In genomic region chr16:5097470-5098220, GRCh38 we compare ENCODE assay signal across 1 cellular context.
TF ChIP-seq lines count a peak whose summit lies in the region.

A gene with protein sequence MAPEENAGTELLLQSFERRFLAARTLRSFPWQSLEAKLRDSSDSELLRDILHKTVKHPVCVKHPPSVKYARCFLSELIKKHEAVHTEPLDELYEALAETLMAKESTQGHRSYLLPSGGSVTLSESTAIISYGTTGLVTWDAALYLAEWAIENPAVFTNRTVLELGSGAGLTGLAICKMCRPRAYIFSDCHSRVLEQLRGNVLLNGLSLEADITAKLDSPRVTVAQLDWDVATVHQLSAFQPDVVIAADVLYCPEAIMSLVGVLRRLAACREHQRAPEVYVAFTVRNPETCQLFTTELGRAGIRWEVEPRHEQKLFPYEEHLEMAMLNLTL (minus strand): TSS chr16:5097795. CDS start chr16:5097739, 56 bp downstream.

TF ChIP-seq in HepG2, 621 proteins besides CTCF, POLR2A, EP300 and RAD21 (continued from another document and continues in another):
- TF ChIP-seq, protein P1, sequence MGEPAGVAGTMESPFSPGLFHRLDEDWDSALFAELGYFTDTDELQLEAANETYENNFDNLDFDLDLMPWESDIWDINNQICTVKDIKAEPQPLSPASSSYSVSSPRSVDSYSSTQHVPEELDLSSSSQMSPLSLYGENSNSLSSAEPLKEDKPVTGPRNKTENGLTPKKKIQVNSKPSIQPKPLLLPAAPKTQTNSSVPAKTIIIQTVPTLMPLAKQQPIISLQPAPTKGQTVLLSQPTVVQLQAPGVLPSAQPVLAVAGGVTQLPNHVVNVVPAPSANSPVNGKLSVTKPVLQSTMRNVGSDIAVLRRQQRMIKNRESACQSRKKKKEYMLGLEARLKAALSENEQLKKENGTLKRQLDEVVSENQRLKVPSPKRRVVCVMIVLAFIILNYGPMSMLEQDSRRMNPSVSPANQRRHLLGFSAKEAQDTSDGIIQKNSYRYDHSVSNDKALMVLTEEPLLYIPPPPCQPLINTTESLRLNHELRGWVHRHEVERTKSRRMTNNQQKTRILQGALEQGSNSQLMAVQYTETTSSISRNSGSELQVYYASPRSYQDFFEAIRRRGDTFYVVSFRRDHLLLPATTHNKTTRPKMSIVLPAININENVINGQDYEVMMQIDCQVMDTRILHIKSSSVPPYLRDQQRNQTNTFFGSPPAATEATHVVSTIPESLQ (CRISPR knock-in tag; conservative IDR thresholded peaks at IDR 0.05): 0 out of 2 replicates have a peak, but pooled peaks have one; percentile 59
- TF ChIP-seq, protein P2, sequence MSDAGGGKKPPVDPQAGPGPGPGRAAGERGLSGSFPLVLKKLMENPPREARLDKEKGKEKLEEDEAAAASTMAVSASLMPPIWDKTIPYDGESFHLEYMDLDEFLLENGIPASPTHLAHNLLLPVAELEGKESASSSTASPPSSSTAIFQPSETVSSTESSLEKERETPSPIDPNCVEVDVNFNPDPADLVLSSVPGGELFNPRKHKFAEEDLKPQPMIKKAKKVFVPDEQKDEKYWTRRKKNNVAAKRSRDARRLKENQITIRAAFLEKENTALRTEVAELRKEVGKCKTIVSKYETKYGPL (CRISPR knock-in tag; IDR thresholded peaks at IDR 0.05): peak; percentile 84
- TF ChIP-seq ZNF891 (CRISPR knock-in tag; IDR thresholded peaks at IDR 0.05): peak; percentile 38
- TF ChIP-seq GATAD1 (CRISPR knock-in tag; IDR thresholded peaks at IDR 0.05): peak; percentile 80
- peak; percentile 91 for TF ChIP-seq HOXA9 (CRISPR knock-in tag; IDR thresholded peaks at IDR 0.05; ENCODE audit: borderline replicate concordance)
- TF ChIP-seq NR0B2 (CRISPR knock-in tag; IDR thresholded peaks at IDR 0.05): peak; percentile 98
- TF ChIP-seq PPARG (CRISPR knock-in tag; conservative IDR thresholded peaks at IDR 0.05): 0 out of 2 replicates have a peak, but pooled peaks have one; percentile 21
- peak; percentile 86; the same call in 1 of the 2 replicates for TF ChIP-seq ZNF501 (CRISPR knock-in tag; IDR thresholded peaks at IDR 0.05)
- 0 out of 2 replicates have a peak, but pooled peaks have one; percentile 78 for TF ChIP-seq ZNF34 (CRISPR knock-in tag; IDR thresholded peaks at IDR 0.05; ENCODE audit: borderline replicate concordance)
- TF ChIP-seq CBFB (CRISPR knock-in tag; IDR thresholded peaks at IDR 0.05): peak; percentile 24; the same call in 1 of the 2 replicates
- peak; percentile 53 for TF ChIP-seq MED1 (CRISPR knock-in tag; IDR thresholded peaks at IDR 0.05)
- TF ChIP-seq ZNF557 (CRISPR knock-in tag; IDR thresholded peaks at IDR 0.05): 0 out of 2 replicates have a peak, but pooled peaks have one; percentile 53
- TF ChIP-seq NKX3-1 (CRISPR knock-in tag; IDR thresholded peaks at IDR 0.05): peak; percentile 55; the same call in 1 of the 2 replicates
- TF ChIP-seq KDM2A (CRISPR knock-in tag; IDR thresholded peaks at IDR 0.05; ENCODE audit: borderline replicate concordance, low read depth): peak; percentile 50; the same call in 1 of the 2 replicates
- peak; percentile 12 for TF ChIP-seq HDAC2 (CRISPR knock-in tag; IDR thresholded peaks at IDR 0.05)
- TF ChIP-seq ZNF678 (CRISPR knock-in tag; IDR thresholded peaks at IDR 0.05): peak; percentile 88; the same call in 1 of the 2 replicates
- TF ChIP-seq NRL (CRISPR knock-in tag; IDR thresholded peaks at IDR 0.05; ENCODE audit: borderline replicate concordance): peak; percentile 82; the same call in 1 of the 2 replicates
- TF ChIP-seq GFI1 (CRISPR knock-in tag; IDR thresholded peaks at IDR 0.05; ENCODE audit: borderline replicate concordance): peak; percentile 65; the same call in 1 of the 2 replicates
- peak; percentile 64; the same call in 1 of the 2 replicates for TF ChIP-seq ESRRA (CRISPR knock-in tag; IDR thresholded peaks at IDR 0.05; ENCODE audit: low read depth)
- TF ChIP-seq MED13 (CRISPR knock-in tag; IDR thresholded peaks at IDR 0.05): peak; percentile 70; the same call in 1 of the 2 replicates
- peak; percentile 90; the same call in 1 of the 2 replicates for TF ChIP-seq ZNF567 (CRISPR knock-in tag; IDR thresholded peaks at IDR 0.05; ENCODE audit: borderline replicate concordance)
- 0 out of 2 replicates have a peak, but pooled peaks have one; percentile 88 for TF ChIP-seq ZNF510 (CRISPR knock-in tag; IDR thresholded peaks at IDR 0.05; ENCODE audit: low read depth)
- peak; percentile 79; the same call in 1 of the 2 replicates for TF ChIP-seq ZNF605 (CRISPR knock-in tag; IDR thresholded peaks at IDR 0.05)
- TF ChIP-seq ZMYM3 (CRISPR knock-in tag; IDR thresholded peaks at IDR 0.05): peak; percentile 69; the same call in 1 of the 2 replicates
- TF ChIP-seq, protein P3, sequence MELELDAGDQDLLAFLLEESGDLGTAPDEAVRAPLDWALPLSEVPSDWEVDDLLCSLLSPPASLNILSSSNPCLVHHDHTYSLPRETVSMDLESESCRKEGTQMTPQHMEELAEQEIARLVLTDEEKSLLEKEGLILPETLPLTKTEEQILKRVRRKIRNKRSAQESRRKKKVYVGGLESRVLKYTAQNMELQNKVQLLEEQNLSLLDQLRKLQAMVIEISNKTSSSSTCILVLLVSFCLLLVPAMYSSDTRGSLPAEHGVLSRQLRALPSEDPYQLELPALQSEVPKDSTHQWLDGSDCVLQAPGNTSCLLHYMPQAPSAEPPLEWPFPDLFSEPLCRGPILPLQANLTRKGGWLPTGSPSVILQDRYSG (CRISPR knock-in tag; IDR thresholded peaks at IDR 0.05): 0 out of 2 replicates have a peak, but pooled peaks have one; percentile 63
- peak; percentile 70; the same call in 1 of the 2 replicates for TF ChIP-seq FOXC1 (CRISPR knock-in tag; IDR thresholded peaks at IDR 0.05; ENCODE audit: borderline replicate concordance)
- peak; percentile 72; the same call in 1 of the 2 replicates for TF ChIP-seq PBX3 (CRISPR knock-in tag; IDR thresholded peaks at IDR 0.05; ENCODE audit: borderline replicate concordance)
- TF ChIP-seq ZNF362 (CRISPR knock-in tag; IDR thresholded peaks at IDR 0.05; ENCODE audit: borderline replicate concordance): peak; percentile 30; the same call in 1 of the 2 replicates
- peak; percentile 31; the same call in 1 of the 2 replicates for TF ChIP-seq NR2F2 (IDR thresholded peaks at IDR 0.05; ENCODE audit: borderline replicate concordance, low read depth)
- peak; percentile 76; the same call in 1 of the 2 replicates for TF ChIP-seq REL (CRISPR knock-in tag; conservative IDR thresholded peaks at IDR 0.05)
- TF ChIP-seq ZNF740 (CRISPR knock-in tag; IDR thresholded peaks at IDR 0.05): 0 out of 2 replicates have a peak, but pooled peaks have one; percentile 30
- peak; percentile 70; the same call in 1 of the 2 replicates for TF ChIP-seq KDM1A (CRISPR knock-in tag; IDR thresholded peaks at IDR 0.05)
- TF ChIP-seq ZSCAN21 (CRISPR knock-in tag; IDR thresholded peaks at IDR 0.05; ENCODE audit: borderline replicate concordance): peak; percentile 74; the same call in 1 of the 2 replicates
- TF ChIP-seq, protein P4, sequence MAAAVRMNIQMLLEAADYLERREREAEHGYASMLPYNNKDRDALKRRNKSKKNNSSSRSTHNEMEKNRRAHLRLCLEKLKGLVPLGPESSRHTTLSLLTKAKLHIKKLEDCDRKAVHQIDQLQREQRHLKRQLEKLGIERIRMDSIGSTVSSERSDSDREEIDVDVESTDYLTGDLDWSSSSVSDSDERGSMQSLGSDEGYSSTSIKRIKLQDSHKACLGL (CRISPR knock-in tag; IDR thresholded peaks at IDR 0.05): peak; percentile 97
- peak; percentile 79 for TF ChIP-seq SAP130 (CRISPR knock-in tag; IDR thresholded peaks at IDR 0.05; ENCODE audit: low read depth)
- TF ChIP-seq ADNP (CRISPR knock-in tag; IDR thresholded peaks at IDR 0.05): peak; percentile 87
- TF ChIP-seq ZFP41 (CRISPR knock-in tag; IDR thresholded peaks at IDR 0.05; ENCODE audit: borderline replicate concordance): peak; percentile 87; the same call in 1 of the 2 replicates
- TF ChIP-seq SRY (CRISPR knock-in tag; IDR thresholded peaks at IDR 0.05): peak; percentile 87
- peak; percentile 55; the same call in 1 of the 2 replicates for TF ChIP-seq ZNF788 (CRISPR knock-in tag; IDR thresholded peaks at IDR 0.05; ENCODE audit: borderline replicate concordance)
- peak; percentile 85; the same call in 1 of the 2 replicates for TF ChIP-seq TIGD3 (CRISPR knock-in tag; IDR thresholded peaks at IDR 0.05; ENCODE audit: borderline replicate concordance)
- TF ChIP-seq KLF16 (CRISPR knock-in tag; IDR thresholded peaks at IDR 0.05): peak in 1 of 2 experiments; percentile 89; a peak in 2 of 4 replicates
- TF ChIP-seq, protein P5, sequence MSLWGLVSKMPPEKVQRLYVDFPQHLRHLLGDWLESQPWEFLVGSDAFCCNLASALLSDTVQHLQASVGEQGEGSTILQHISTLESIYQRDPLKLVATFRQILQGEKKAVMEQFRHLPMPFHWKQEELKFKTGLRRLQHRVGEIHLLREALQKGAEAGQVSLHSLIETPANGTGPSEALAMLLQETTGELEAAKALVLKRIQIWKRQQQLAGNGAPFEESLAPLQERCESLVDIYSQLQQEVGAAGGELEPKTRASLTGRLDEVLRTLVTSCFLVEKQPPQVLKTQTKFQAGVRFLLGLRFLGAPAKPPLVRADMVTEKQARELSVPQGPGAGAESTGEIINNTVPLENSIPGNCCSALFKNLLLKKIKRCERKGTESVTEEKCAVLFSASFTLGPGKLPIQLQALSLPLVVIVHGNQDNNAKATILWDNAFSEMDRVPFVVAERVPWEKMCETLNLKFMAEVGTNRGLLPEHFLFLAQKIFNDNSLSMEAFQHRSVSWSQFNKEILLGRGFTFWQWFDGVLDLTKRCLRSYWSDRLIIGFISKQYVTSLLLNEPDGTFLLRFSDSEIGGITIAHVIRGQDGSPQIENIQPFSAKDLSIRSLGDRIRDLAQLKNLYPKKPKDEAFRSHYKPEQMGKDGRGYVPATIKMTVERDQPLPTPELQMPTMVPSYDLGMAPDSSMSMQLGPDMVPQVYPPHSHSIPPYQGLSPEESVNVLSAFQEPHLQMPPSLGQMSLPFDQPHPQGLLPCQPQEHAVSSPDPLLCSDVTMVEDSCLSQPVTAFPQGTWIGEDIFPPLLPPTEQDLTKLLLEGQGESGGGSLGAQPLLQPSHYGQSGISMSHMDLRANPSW (CRISPR knock-in tag; IDR thresholded peaks at IDR 0.05; ENCODE audit: borderline replicate concordance): peak; percentile 90; the same call in 1 of the 2 replicates
- TF ChIP-seq NR2C2 (CRISPR knock-in tag; IDR thresholded peaks at IDR 0.05; ENCODE audit: borderline replicate concordance): peak; percentile 84
- TF ChIP-seq ZNF878 (CRISPR knock-in tag; IDR thresholded peaks at IDR 0.05): 0 out of 2 replicates have a peak, but pooled peaks have one; percentile 33
- TF ChIP-seq ZGPAT (CRISPR knock-in tag; IDR thresholded peaks at IDR 0.05): peak; percentile 80
- peak; percentile 73; the same call in 1 of the 2 replicates for TF ChIP-seq HIVEP1 (CRISPR knock-in tag; IDR thresholded peaks at IDR 0.05)
- TF ChIP-seq RBM39 (IDR thresholded peaks at IDR 0.05; ENCODE audit: low read depth, low read length, poor library complexity, severe bottlenecking): peak; percentile 6
- TF ChIP-seq KLF12 (CRISPR knock-in tag; IDR thresholded peaks at IDR 0.05; ENCODE audit: borderline replicate concordance): peak; percentile 85; the same call in 1 of the 2 replicates
- peak; percentile 97; the same call in 1 of the 2 replicates for TF ChIP-seq CAMTA2 (CRISPR knock-in tag; IDR thresholded peaks at IDR 0.05; ENCODE audit: borderline replicate concordance)
- peak; percentile 92; the same call in 1 of the 2 replicates for TF ChIP-seq ZNF333 (CRISPR knock-in tag; IDR thresholded peaks at IDR 0.05; ENCODE audit: borderline replicate concordance)
- TF ChIP-seq KLF13 (CRISPR knock-in tag; IDR thresholded peaks at IDR 0.05): peak; percentile 95; the same call in 1 of the 2 replicates
- TF ChIP-seq ZNF713 (CRISPR knock-in tag; IDR thresholded peaks at IDR 0.05): peak; percentile 94
